24 cellular contexts compared by ENCODE assay signal in the genomic region with DNA sequence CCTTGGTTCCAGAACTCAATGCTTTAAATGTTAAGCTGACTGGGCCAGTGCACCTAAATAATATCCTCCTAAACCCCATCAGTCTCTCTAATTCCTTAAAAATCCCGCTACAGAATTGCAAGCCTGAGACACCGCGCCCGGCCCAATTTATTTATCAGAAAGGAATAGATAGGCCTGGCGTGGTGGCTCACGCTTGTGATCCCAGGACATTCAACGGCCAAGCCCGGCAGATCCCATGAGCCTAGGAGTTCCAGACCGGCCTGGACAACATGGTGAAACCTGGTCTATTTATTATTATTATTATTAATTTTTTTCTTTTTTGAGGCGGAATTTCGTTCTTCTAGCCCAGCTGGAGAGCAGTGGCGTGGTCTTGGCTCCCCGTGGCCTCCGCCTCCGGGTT.
"Had no signal": no experiment of that assay in that cellular context is flagged by ENCODE, and none has a peak within 500 bp of the region (broad histone marks: within the 10 kb centered on the region; RNA-seq: fewer than 3 reads in every experiment).

No MANE protein-coding gene starts in this region.

- H3K4me1 Mint-ChIP-seq: endodermal cell had no signal

- H3K27ac ChIP-seq: colonic mucosa, coronary artery, dorsolateral prefrontal cortex, epithelial cell of prostate, esophagus muscularis mucosa, esophagus squamous epithelium, foreskin keratinocyte, gastrocnemius medialis, gastroesophageal sphincter, heart left ventricle, heart right ventricle had no signal

- H3K4me3 Mint-ChIP-seq: dendritic cell treated with granulocyte-macrophage colony-stimulating factor and Interleukin-4, amounts not matched to agents 40 ng/mL and 50 ng/mL, for 4 days; effector memory CD8-positive, alpha-beta T cell; endodermal cell had no signal

- H3K4me3 ChIP-seq: colonic mucosa, coronary artery, dorsolateral prefrontal cortex, esophagus muscularis mucosa, esophagus squamous epithelium, gastrocnemius medialis, gastroesophageal sphincter, heart left ventricle, heart right ventricle had no signal

- H3K36me3 ChIP-seq: colonic mucosa, esophagus muscularis mucosa, esophagus squamous epithelium, gastrocnemius medialis, gastroesophageal sphincter, heart left ventricle, heart right ventricle had no signal

- H3K4me1 ChIP-seq: colonic mucosa, esophagus muscularis mucosa, esophagus squamous epithelium, foreskin keratinocyte, gastrocnemius medialis, gastroesophageal sphincter, heart left ventricle, heart right ventricle had no signal

- H3K9me3 ChIP-seq: colonic mucosa, gastrocnemius medialis had no signal

- H3K9me3 Mint-ChIP-seq: effector memory CD8-positive, alpha-beta T cell had no signal

- H3K27me3 ChIP-seq: colonic mucosa, foreskin keratinocyte, gastrocnemius medialis had no signal

- DNase-seq: colonic mucosa; cortex of kidney; dermis blood vessel endothelial cell; dorsolateral prefrontal cortex; effector CD4-positive, alpha-beta T cell; effector CD8-positive, alpha-beta T cell; effector memory CD4-positive, alpha-beta T cell; effector memory CD8-positive, alpha-beta T cell; endodermal cell; erythroblast; esophagus squamous epithelium; foreskin fibroblast; foreskin keratinocyte; foreskin melanocyte; gastrocnemius medialis; glutamatergic neuron; head of caudate nucleus; heart left ventricle; heart right ventricle had no signal

- H3K27ac Mint-ChIP-seq: dendritic cell treated with granulocyte-macrophage colony-stimulating factor and Interleukin-4, amounts not matched to agents 40 ng/mL and 50 ng/mL, for 4 days; effector memory CD8-positive, alpha-beta T cell; endodermal cell had no signal

- H3K27me3 Mint-ChIP-seq: dendritic cell treated with granulocyte-macrophage colony-stimulating factor and Interleukin-4, amounts not matched to agents 40 ng/mL and 50 ng/mL, for 4 days had no signal
